7 cellular contexts compared by ENCODE assay signal in the genomic region with DNA sequence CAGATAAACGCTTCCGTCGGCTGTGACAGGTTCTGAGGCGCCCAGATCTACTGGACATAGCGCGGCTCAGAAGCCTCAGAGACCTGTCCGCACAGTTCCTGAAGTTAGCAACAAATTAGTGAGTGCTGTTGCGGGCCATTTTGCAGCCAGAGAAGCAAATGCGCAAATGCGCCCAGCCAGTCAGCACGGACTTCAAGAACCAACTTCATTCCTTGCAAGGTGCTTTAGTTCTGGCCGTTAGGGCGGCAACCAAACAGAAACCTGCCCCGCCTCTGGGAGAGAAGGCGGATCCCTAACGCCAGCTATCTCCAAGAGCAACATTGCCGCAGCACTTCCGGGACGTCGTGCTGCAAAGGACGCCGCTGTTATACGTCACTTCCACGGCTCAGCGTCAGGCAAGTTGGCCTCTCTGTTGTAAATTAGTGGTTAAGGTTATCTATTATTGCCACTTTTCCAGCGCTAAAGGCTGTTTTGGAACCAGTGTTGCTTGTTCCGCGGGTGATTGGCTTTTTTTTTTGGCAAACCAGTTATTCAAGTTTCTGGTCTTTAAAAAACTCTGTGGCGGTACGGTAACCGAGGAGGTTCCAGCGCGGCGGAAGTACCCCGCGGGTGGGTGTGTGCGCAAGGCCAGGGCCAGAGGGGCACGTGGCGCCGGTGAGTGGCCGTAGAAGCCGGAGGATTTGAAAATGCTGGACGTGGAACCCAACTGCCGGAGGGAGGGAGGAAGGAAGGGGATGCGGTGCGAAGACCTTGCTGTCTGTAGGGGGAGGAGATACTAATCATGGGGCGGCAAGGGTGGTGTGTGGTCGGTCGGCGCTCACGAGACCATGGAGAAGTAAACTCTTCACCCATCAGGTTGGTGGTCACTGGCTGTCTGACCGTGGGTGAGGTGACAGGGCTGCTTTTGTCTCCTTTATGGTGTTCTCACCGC. TPM values are rescaled to one million over a fixed set of nuclear protein-coding genes. Genes with fewer than 3 reads are reported as not detected.
A peak's percentile ranks its signal among the peaks of the same experiment; 100 is the strongest.
DNase-seq lines count a peak whose midpoint lies in the region; ATAC-seq, FAIRE-seq and TF ChIP-seq lines count a peak whose summit lies in the region.

GAR1 (plus strand) TSS at position 612 of the 931 bp plus-strand sequence. CDS start 403 bp downstream, outside the sequence.

- peak within 1 kb of the TSS; percentile 94 for H3K4me2 ChIP-seq in astrocyte (ENCODE audit: low read length)

- no peak for TF ChIP-seq CTCF in astrocyte (IDR thresholded peaks at IDR 0.05; ENCODE audit: insufficient read depth, low read depth, low read length)

- H3K4me1 ChIP-seq in astrocyte (ENCODE audit: insufficient read depth, low read length) (peaks cover 4% of the 10 kb centered on the region), rectal smooth muscle tissue (ENCODE audit: control insufficient read depth, insufficient read depth, low read length) (peaks cover 5% of the 10 kb centered on the region)

- H3K27ac Mint-ChIP-seq in T-helper 2 cell treated with Interferon-gamma antibody and Interleukin-4, amounts not matched to agents 5 μg/mL and 100 μg/mL, for 36 hours, result peak within 1 kb of the TSS; percentile 98
- peak within 1 kb of the TSS; percentile 96 for H3K27ac Mint-ChIP-seq in astrocyte (ENCODE audit: unreplicated experiment)

- peaks cover 51% of the 10 kb centered on the region for H3K79me2 ChIP-seq in astrocyte (ENCODE audit: insufficient read depth, low read length)

- H3K27me3 ChIP-seq in astrocyte (ENCODE audit: insufficient read depth, low read length) (no peaks in the 10 kb centered on the region), rectal smooth muscle tissue (ENCODE audit: control insufficient read depth, insufficient read depth, low read length) (no peaks in the 10 kb centered on the region)

- H3K4me3 Mint-ChIP-seq in T-helper 2 cell treated with Interferon-gamma antibody and Interleukin-4, amounts not matched to agents 5 μg/mL and 100 μg/mL, for 36 hours, result peak within 1 kb of the TSS; percentile 97
- peak within 1 kb of the TSS; percentile 99 for H3K4me3 Mint-ChIP-seq in astrocyte (ENCODE audit: unreplicated experiment)

- peak; percentile 89 for FAIRE-seq in astrocyte (lab: Jason Lieb, UNC)

- no peaks in the 10 kb centered on the region for H3K9me3 ChIP-seq in astrocyte (ENCODE audit: insufficient read depth, low read depth, low read length)

- H3K27ac ChIP-seq in astrocyte (ENCODE audit: low read depth, low read length) (peak within 1 kb of the TSS; percentile 90), rectal smooth muscle tissue (ENCODE audit: low read depth, low read length) (peak within 1 kb of the TSS; percentile 87)

- ATAC-seq in GM18502 (IDR thresholded peaks at IDR 0.05; ENCODE audit: poor library complexity, unreplicated experiment), result peak; percentile 99
- ATAC-seq in HG02970 (IDR thresholded peaks at IDR 0.05; ENCODE audit: low FRiP score, unreplicated experiment), result peak; percentile 99

- H3K27me3 Mint-ChIP-seq in T-helper 2 cell treated with Interferon-gamma antibody and Interleukin-4, amounts not matched to agents 5 μg/mL and 100 μg/mL, for 36 hours (ENCODE audit: low read depth), result no peaks in the 10 kb centered on the region
- no peaks in the 10 kb centered on the region for H3K27me3 Mint-ChIP-seq in astrocyte (ENCODE audit: low read depth, unreplicated experiment)

- H3K4me1 Mint-ChIP-seq in T-helper 2 cell treated with Interferon-gamma antibody and Interleukin-4, amounts not matched to agents 5 μg/mL and 100 μg/mL, for 36 hours (ENCODE audit: low read depth), result peaks cover 48% of the 10 kb centered on the region
- peaks cover 16% of the 10 kb centered on the region for H3K4me1 Mint-ChIP-seq in astrocyte (ENCODE audit: low read depth, unreplicated experiment)

- peak within 1 kb of the TSS; percentile 94 for H2AFZ ChIP-seq in astrocyte (ENCODE audit: low read depth, low read length)

- peak; percentile 66 to 81 for DNase-seq in NCI-H1930 (lab: John Stamatoyannopoulos, UW)
- DNase-seq in T-helper 2 cell treated with Interferon-gamma antibody and Interleukin-4, amounts not matched to agents 5 μg/mL and 100 μg/mL, for 36 hours (ENCODE audit: low spot score), result peak; percentile 92
- DNase-seq in astrocyte (ENCODE audit: low read depth), result peak; percentile 95
- peak; percentile 89 for DNase-seq in hepatic stellate cell (ENCODE audit: low spot score)

- H3K4me3 ChIP-seq in astrocyte (ENCODE audit: insufficient read depth, low read depth, low read length) (peak within 1 kb of the TSS; percentile 89), rectal smooth muscle tissue (ENCODE audit: low read length) (peak within 1 kb of the TSS; percentile 96)

- peaks cover 20% of the 10 kb centered on the region for H4K20me1 ChIP-seq in astrocyte (ENCODE audit: insufficient read depth, low read length)

- H3K36me3 ChIP-seq in astrocyte (ENCODE audit: insufficient read depth, low read length), result peaks cover 11% of the 10 kb centered on the region
- no peaks in the 10 kb centered on the region for H3K36me3 ChIP-seq in rectal smooth muscle tissue (ENCODE audit: control insufficient read depth, insufficient read depth, low read length)

- H3K36me3 Mint-ChIP-seq in T-helper 2 cell treated with Interferon-gamma antibody and Interleukin-4, amounts not matched to agents 5 μg/mL and 100 μg/mL, for 36 hours (ENCODE audit: low read depth), result peaks cover 40% of the 10 kb centered on the region
- H3K36me3 Mint-ChIP-seq in astrocyte (ENCODE audit: low read depth, unreplicated experiment), result peaks cover 3% of the 10 kb centered on the region

- H3K9ac ChIP-seq in astrocyte (ENCODE audit: low read length), result peak within 1 kb of the TSS; percentile 91
- H3K9ac ChIP-seq in rectal smooth muscle tissue (ENCODE audit: low read length), result peak within 1 kb of the TSS; percentile 91

- no peaks in the 10 kb centered on the region for H3K9me3 Mint-ChIP-seq in T-helper 2 cell treated with Interferon-gamma antibody and Interleukin-4, amounts not matched to agents 5 μg/mL and 100 μg/mL, for 36 hours
- H3K9me3 Mint-ChIP-seq in astrocyte (ENCODE audit: unreplicated experiment), result no peaks in the 10 kb centered on the region

RNA-seq across cellular contexts. Expression of gene GAR1, which starts in this region (rescaled TPM):
- 20.5 and 26.5 TPM in 2 replicates for total RNA-seq in astrocyte

Comparison
In these comparisons a context has a peak if more than half of its experiments do, and no peak if none do; other contexts are left out.
1. Peak in every context shown above with its lines: DNase-seq, ATAC-seq, H3K4me3 ChIP-seq and H3K27ac ChIP-seq.